In the genomic region with DNA sequence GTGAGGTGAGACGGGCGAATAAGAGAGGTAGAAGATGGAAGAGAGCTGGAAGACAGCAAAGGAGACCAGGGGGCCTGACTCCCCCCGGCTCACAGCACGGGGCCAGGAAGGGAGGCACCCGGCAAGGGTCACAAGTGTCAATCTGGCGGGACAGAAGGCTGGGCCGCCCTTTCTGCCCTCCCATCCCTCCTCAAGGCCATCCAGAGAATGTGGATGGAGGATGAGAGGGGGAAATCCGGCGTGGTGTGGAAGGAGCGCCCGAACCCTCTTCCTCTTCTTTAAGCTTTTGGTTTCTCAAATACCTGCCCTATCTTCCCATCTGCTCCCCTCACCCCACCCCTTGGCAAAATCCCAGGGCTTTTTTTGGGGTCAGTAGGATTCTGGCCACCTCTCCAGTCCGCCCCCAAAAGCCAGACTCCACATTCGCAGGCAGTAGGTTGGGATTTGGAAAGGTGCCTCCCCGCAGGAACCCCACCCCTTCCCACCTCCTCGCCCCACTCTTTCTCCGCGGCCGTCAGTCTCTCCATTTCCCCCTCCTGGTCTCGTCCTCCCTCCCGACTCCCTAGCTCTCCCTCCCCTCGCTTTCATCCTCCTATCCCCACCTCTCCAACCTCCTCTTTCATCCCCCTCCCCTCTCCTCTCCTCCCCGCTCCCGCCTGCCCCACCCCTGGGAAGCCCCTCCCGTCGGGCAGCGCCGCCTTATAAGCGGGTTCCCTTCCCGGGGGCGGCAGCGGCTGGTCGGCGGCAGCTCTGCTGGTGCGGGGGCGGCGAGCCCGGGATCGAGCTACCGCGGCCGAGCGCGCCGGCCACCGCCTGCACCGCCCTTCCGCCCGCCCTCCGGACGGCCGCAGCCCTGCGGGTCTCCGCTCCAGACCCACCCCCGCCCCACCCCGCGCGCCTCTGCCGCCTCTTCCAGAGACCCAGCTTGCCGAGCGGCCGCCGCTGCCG, we compare ENCODE assay signal across 8 cellular contexts. TPM values are rescaled to one million over a fixed set of nuclear protein-coding genes. Genes with fewer than 3 reads are reported as not detected.
DNase-seq lines count a peak whose midpoint lies in the region; ATAC-seq, FAIRE-seq and TF ChIP-seq lines count a peak whose summit lies in the region.

Gene PTMS (plus strand): TSS at position 730 of the 948 bp plus-strand sequence. CDS start 343 bp downstream, outside the sequence.

- H3K4me1 ChIP-seq in GM23338 (ENCODE audit: insufficient read depth), result peaks cover 39% of the 10 kb centered on the region
- peaks cover 11 to 27% (median 18%) of the 10 kb centered on the region in 4 experiments for H3K4me1 ChIP-seq in H1 (replicated peaks in 1 of 4; ENCODE audit: control insufficient read depth in 3 of 4, insufficient read depth in 4 of 4, low read length in 3 of 4)

- no peak; a peak in 1 of 4 replicates for TF ChIP-seq RAD21 in H1 (IDR thresholded peaks at IDR 0.05 in 1 of 2, conservative IDR thresholded peaks at IDR 0.05 in 1 of 2; ENCODE audit: low read depth in 2 of 2, low read length in 2 of 2)

- H2AFZ ChIP-seq in GM23338, result peak within 1 kb of the TSS; percentile 63; the same call in 1 of the 2 replicates
- no peak within 1 kb of the TSS for H2AFZ ChIP-seq in H1 (ENCODE audit: low read length)

- FAIRE-seq in H1 (lab: Jason Lieb, UNC), result no peak

- POLR2A ChIA-PET in H1 (lab: Charles Lee; ENCODE audit: partially characterized antibody), result interaction anchor here (0.8 to 11.6 kb wide), 31 partner anchors 8 to 232 kb away, joined by 3 to 151 read pairs (median 4); partner anchors contain the start of genes CD4, CDCA3, GAPDH and GPR162

- H3K79me1 ChIP-seq in H1 (ENCODE audit: low read depth, low read length), result 0 out of 2 replicates have a peak, but pooled peaks cover 2% of the 10 kb centered on the region

- peak within 1 kb of the TSS; percentile 57 for H4K5ac ChIP-seq in H1 (ENCODE audit: insufficient read length, low read depth, low read length)

- H2AK5ac ChIP-seq in H1 (ENCODE audit: low read depth, low read length), result peak within 1 kb of the TSS; percentile 54; the same call in 1 of the 2 replicates

- H3K9me3 ChIP-seq in H1 (ENCODE audit: insufficient read depth in 2 of 2, low read depth in 1 of 2, low read length in 1 of 2), result no peaks in the 10 kb centered on the region

- H3K9me2 ChIP-seq in GM23338 (ENCODE audit: insufficient read depth), result peaks cover 13% of the 10 kb centered on the region

- H3K4ac ChIP-seq in H1 (replicated peaks; ENCODE audit: insufficient read length, low read depth, low read length), result peak within 1 kb of the TSS; percentile 64

- peak in 1 of 2 experiments; percentile 88; a peak in 2 of 3 replicates for TF ChIP-seq POLR2A in H1 (IDR thresholded peaks at IDR 0.05; ENCODE audit: control extremely low read depth in 1 of 2, low read depth in 2 of 2, low read length in 2 of 2)

- peaks cover 13% of the 10 kb centered on the region for H3K23me2 ChIP-seq in H1 (ENCODE audit: low read depth, low read length)

- no peak within 1 kb of the TSS; the same call in 1 of the 2 replicates for H4K8ac ChIP-seq in H1 (ENCODE audit: extremely low read depth, insufficient read depth, low read length)

- peak within 1 kb of the TSS; percentile 89 for H3K4me3 Mint-ChIP-seq in GM23338

- H2BK5ac ChIP-seq in H1 (ENCODE audit: low read depth, low read length), result peak within 1 kb of the TSS; percentile 73; the same call in 1 of the 2 replicates

- TF ChIP-seq EP300 in H1 (IDR thresholded peaks at IDR 0.05; ENCODE audit: borderline replicate concordance in 1 of 2, low read depth in 2 of 2, low read length in 2 of 2), result no peak

- H2BK12ac ChIP-seq in H1 (ENCODE audit: low read depth, low read length), result peak within 1 kb of the TSS; percentile 85

- peak within 1 kb of the TSS; percentile 97 for H3K27ac ChIP-seq in GM23338 (ENCODE audit: low read depth)
- H3K27ac ChIP-seq in H1 (ENCODE audit: low read depth, low read length), result peak within 1 kb of the TSS; percentile 49; the same call in 1 of the 2 replicates

- peak within 1 kb of the TSS; percentile 50 for H3K56ac ChIP-seq in H1 (replicated peaks; ENCODE audit: insufficient read length, low read depth, low read length)

- 5% methylated on average over 13 of the region's 63 CpGs; no CpG with 5 or more reads in 1 of the 2 experiments for WGBS in H1 (ENCODE audit: extremely low coverage in 1 of 2, insufficient coverage in 1 of 2, insufficient read length in 1 of 2, insufficient replicate concordance in 2 of 2, low coverage in 1 of 2, low lambda C conversion rate in 2 of 2, missing lambda C conversion rate in 1 of 2), 2 experiments

- H3K4me2 ChIP-seq in GM23338, result peak within 1 kb of the TSS; percentile 99
- H3K4me2 ChIP-seq in H1 (ENCODE audit: insufficient read depth in 1 of 2, low read depth in 2 of 2, low read length in 2 of 2), result peak within 1 kb of the TSS; percentile 89 to 100

- H3K36me3 Mint-ChIP-seq in GM23338 (ENCODE audit: low read depth), result peaks cover 10% of the 10 kb centered on the region

- H4K20me1 ChIP-seq in GM23338 (replicated peaks; ENCODE audit: insufficient read depth), result peaks cover 17% of the 10 kb centered on the region
- H4K20me1 ChIP-seq in H1 (replicated peaks in 1 of 2; ENCODE audit: control insufficient read depth in 1 of 2, insufficient read depth in 2 of 2, low read length in 2 of 2), result peaks cover 6 to 15% of the 10 kb centered on the region in 2 experiments

- H2BK120ac ChIP-seq in H1 (replicated peaks; ENCODE audit: low read depth, low read length), result peak within 1 kb of the TSS; percentile 44

- peak within 1 kb of the TSS; percentile 83 for H3K27ac Mint-ChIP-seq in GM23338

- peaks cover 59% of the 10 kb centered on the region for H3K4me1 Mint-ChIP-seq in GM23338

- peak within 1 kb of the TSS; percentile 86 for H4K91ac ChIP-seq in H1 (replicated peaks; ENCODE audit: insufficient read length, low read length)

- H3K18ac ChIP-seq in H1 (ENCODE audit: extremely low read depth, low read length), result peak within 1 kb of the TSS; percentile 97

- H3K9me3 Mint-ChIP-seq in GM23338, result no peaks in the 10 kb centered on the region; the same call in 1 of the 3 replicates

- DNase-seq in EH (ENCODE audit: low read depth), result peak; percentile 97
- peak; percentile 94 for DNase-seq in GM23338 (ENCODE audit: low spot score)
- peak; percentile 97 for DNase-seq in NCI-H1105 treated with DMSO at 0.1 percent for 48 hours (lab: John Stamatoyannopoulos, UW)
- DNase-seq in H1 (ENCODE audit: low read depth in 1 of 2, low spot score in 2 of 2), result peak in 1 of 2 experiments; percentile 88
- DNase-seq in lung microvascular endothelial cell (ENCODE audit: low read depth in 2 of 2), result peak; percentile 79 to 92
- peak; percentile 22 for DNase-seq in superior temporal gyrus (ENCODE audit: extremely low spot score)

- H3K36me3 ChIP-seq in GM23338 (ENCODE audit: insufficient read depth) (no peaks in the 10 kb centered on the region), H1 (ENCODE audit: control insufficient read depth in 2 of 4, insufficient read depth in 4 of 4, low read length in 3 of 4) (peaks cover 0 to 12% (median under 1%) of the 10 kb centered on the region in 4 experiments; a peak in 5 of 8 replicates)

- H3K23ac ChIP-seq in H1 (ENCODE audit: insufficient read length), result no peak within 1 kb of the TSS

- ATAC-seq in GM23338, result peak; percentile 8
- ATAC-seq in GM18873 (IDR thresholded peaks at IDR 0.05; ENCODE audit: low FRiP score, unreplicated experiment), result no peak

- H3K79me2 ChIP-seq in GM23338 (replicated peaks; ENCODE audit: insufficient read depth) (peaks cover 20% of the 10 kb centered on the region), H1 (ENCODE audit: control insufficient read depth in 1 of 2, insufficient read depth in 2 of 2, low read length in 2 of 2) (peaks cover 4 to 25% of the 10 kb centered on the region in 2 experiments; a peak in 2 of 4 replicates)

- peaks cover 34% of the 10 kb centered on the region for H3K27me3 Mint-ChIP-seq in GM23338 (ENCODE audit: insufficient read depth, low read depth, poor library complexity)

- intact Hi-C loops in T-helper 1 cell treated with Interleukin-12 subunit alpha and Interleukin-12 subunit beta and Interleukin-4 antibody, amounts not matched to agents 30 ng/mL and 1 ng/mL, for 36 hours (cut with micrococcal nuclease), result loop anchor here (1.0 to 5.0 kb wide), 5 partner anchors 9 to 272 kb away; partner anchors contain the start of genes COPS7A, IFFO1 and NCAPD2

- H3K27me3 ChIP-seq in GM23338 (ENCODE audit: insufficient read depth) (peaks cover 12% of the 10 kb centered on the region; the same call in 1 of the 2 replicates), H1 (replicated peaks in 1 of 4; ENCODE audit: control insufficient read depth in 3 of 4, extremely low read depth in 1 of 4, insufficient read depth in 3 of 4, low read length in 3 of 4) (no peaks in the 10 kb centered on the region)

- TF ChIP-seq CTCF in GM23338 (conservative IDR thresholded peaks at IDR 0.05; ENCODE audit: low read depth in 2 of 2) (no peak), H1 (IDR thresholded peaks at IDR 0.05; ENCODE audit: control extremely low read depth in 1 of 3, insufficient read depth in 1 of 3, low read depth in 1 of 3, low read length in 3 of 3) (no peak)

- H2BK20ac ChIP-seq in H1 (ENCODE audit: low read length), result peak within 1 kb of the TSS; percentile 86

- peak within 1 kb of the TSS; percentile 51 to 89 (median 60); a peak in 6 of 7 replicates for H3K9ac ChIP-seq in H1 (replicated peaks in 1 of 4; ENCODE audit: extremely low read depth in 1 of 4, low read depth in 3 of 4, low read length in 3 of 4)

- CTCF ChIA-PET in H1 (lab: Charles Lee; ENCODE audit: partially characterized antibody), result interaction anchor here (0.6 to 29.6 kb wide), 11 partner anchors 7 to 180 kb away, joined by 3 to 532 read pairs (median 3); partner anchors contain the start of genes GNB3, GPR162, MLF2 and P3H3

- peaks cover 36% of the 10 kb centered on the region for H3F3A ChIP-seq in GM23338 (replicated peaks; ENCODE audit: low read depth)

- H3K14ac ChIP-seq in H1 (ENCODE audit: insufficient read length), result no peak within 1 kb of the TSS

- peak within 1 kb of the TSS; percentile 95; the same call in 1 of the 2 replicates for H2BK15ac ChIP-seq in H1 (ENCODE audit: low read length)

- H3K4me3 ChIP-seq in GM23338 (peak within 1 kb of the TSS; percentile 98), H1 (ENCODE audit: extremely low read depth in 1 of 4, insufficient read depth in 2 of 4, low read depth in 3 of 4, low read length in 4 of 4) (peak within 1 kb of the TSS; percentile 83 to 98 (median 87))

RNA-seq across cellular contexts. Expression of gene PTMS, which starts in this region (rescaled TPM):
- total RNA-seq in GM23338 (2014; rRNA removed; shearing (Covaris generic)), result 82.4 and 111 TPM in 2 replicates
- 238 and 270 TPM in 2 replicates for polyA plus RNA-seq in GM23338 (2016; fragmentation: Nextera tagmentation; extraction: Ambion mirVana)
- 125 and 129 TPM in 2 replicates for total RNA-seq in T-helper 1 cell treated with Interleukin-12 subunit alpha and Interleukin-12 subunit beta and Interleukin-4 antibody, amounts not matched to agents 30 ng/mL and 1 ng/mL, for 36 hours
- 444 and 486 TPM in 2 replicates for total RNA-seq in H1 (2021; fragmentation: NEBNext Ultra II Directional; extraction: Animal tissue kit (Norgen Biotek cat#: 25700))
- polyA plus RNA-seq in H1 (2011; rRNA removed), result 553 and 999 TPM in 2 replicates
- polyA plus RNA-seq in H1 (2011; cell fraction: cytosol; rRNA removed), result 441 TPM
- 217 TPM for polyA plus RNA-seq in H1 (2011; cell fraction: nucleus; rRNA removed)
- polyA plus RNA-seq in H1 (2012, experiment 1 of 2), result 329 to 587 TPM (median 502 TPM) in 4 replicates
- 566 TPM for polyA plus RNA-seq in H1 (2012, experiment 2 of 2)
- 523 TPM for polyA plus RNA-seq in H1 (2013, experiment 1 of 2)
- polyA plus RNA-seq in H1 (2013, experiment 2 of 2), result 513 TPM
- 35.2 and 58.0 TPM in 2 replicates for polyA minus RNA-seq in H1 (2011; rRNA and poly(A)+ RNA removed)
- polyA minus RNA-seq in H1 (2011; cell fraction: cytosol; rRNA and poly(A)+ RNA removed), result 109 TPM
- polyA minus RNA-seq in H1 (2011; cell fraction: nucleus; rRNA and poly(A)+ RNA removed), result 72.4 TPM
- total RNA-seq in lung microvascular endothelial cell, result 45.1 and 56.0 TPM in 2 replicates
